In genomic region chr1:185654199-185654951, GRCh38 we compare ENCODE assay signal across 2 cellular contexts.
TF ChIP-seq lines count a peak whose summit lies in the region.

No MANE protein-coding gene starts in this region.

TF ChIP-seq in GM23338, 12 proteins besides CTCF, POLR2A, EP300 and RAD21:
- TF ChIP-seq ZNF331 (CRISPR knock-in tag; IDR thresholded peaks at IDR 0.05; ENCODE audit: low read depth) (no peak), NANOG (IDR thresholded peaks at IDR 0.05; ENCODE audit: borderline replicate concordance) (no peak), EZH2 (IDR thresholded peaks at IDR 0.05; ENCODE audit: low read depth, unreplicated experiment) (no peak), POLR2AphosphoS5 (IDR thresholded peaks at IDR 0.05; ENCODE audit: low read depth) (no peak)

TF ChIP-seq in K562, 482 proteins besides CTCF, POLR2A, EP300 and RAD21:
- TF ChIP-seq ZNF57 (CRISPR knock-in tag; IDR thresholded peaks at IDR 0.05) (no peak), FOXA3 (CRISPR knock-in tag; conservative IDR thresholded peaks at IDR 0.05 in 1 of 2, IDR thresholded peaks at IDR 0.05 in 1 of 2) (0 out of 4 replicates have a peak, but pooled peaks of 1 of the 2 experiments have one; percentile 33), FOSL1 (tag; conservative IDR thresholded peaks at IDR 0.05) (peak; percentile 69), SUPT5H (IDR thresholded peaks at IDR 0.05) (no peak), NR2F6 (CRISPR knock-in tag; IDR thresholded peaks at IDR 0.05) (no peak), IRF1 (CRISPR knock-in tag; IDR thresholded peaks at IDR 0.05; ENCODE audit: borderline replicate concordance) (no peak), ZNF512 (tag; IDR thresholded peaks at IDR 0.05) (peak; percentile 93), FIP1L1 (IDR thresholded peaks at IDR 0.05; ENCODE audit: low read depth, low read length, poor library complexity, severe bottlenecking) (no peak), JUND (IDR thresholded peaks at IDR 0.05; ENCODE audit: borderline replicate concordance, low read depth, low read length) (no peak), JUND (tag; IDR thresholded peaks at IDR 0.05; ENCODE audit: borderline replicate concordance, low read depth, low read length) (peak; percentile 61; the same call in 1 of the 3 replicates), SMARCC2 (IDR thresholded peaks at IDR 0.05; ENCODE audit: low read depth) (no peak), FOXJ2 (tag; IDR thresholded peaks at IDR 0.05) (peak; percentile 80; the same call in 1 of the 2 replicates), ZBTB1 (CRISPR knock-in tag; IDR thresholded peaks at IDR 0.05; ENCODE audit: borderline replicate concordance, low read depth) (no peak), GTF2A2 (tag; IDR thresholded peaks at IDR 0.05) (no peak), MCM3 (IDR thresholded peaks at IDR 0.05) (no peak)
